8 cellular contexts compared by ENCODE assay signal in genomic region chr15:85379403-85380131, GRCh38. TPM values are rescaled to one million over a fixed set of nuclear protein-coding genes. Genes with fewer than 3 reads are reported as not detected.
A peak's percentile ranks its signal among the peaks of the same experiment; 100 is the strongest.
DNase-seq lines count a peak whose midpoint lies in the region; ATAC-seq and TF ChIP-seq lines count a peak whose summit lies in the region.

No MANE protein-coding gene starts in this region.

- peaks cover 27% of the 10 kb centered on the region for H4K20me1 ChIP-seq in PC-3 (ENCODE audit: low read length)

- peak overlapping the region; percentile 78 for H2AFZ ChIP-seq in PC-3 (ENCODE audit: low read length)

- TF ChIP-seq CTCF in PC-3 (conservative IDR thresholded peaks at IDR 0.05; ENCODE audit: low read depth, low read length): no peak

- DNase-seq in ELR (ENCODE audit: low read depth) (peak; percentile 56), PC-3 (peak; percentile 33), adipocyte (ENCODE audit: low read depth) (peak; percentile 56), left kidney (ENCODE audit: low read depth, low spot score) (peak; percentile 59)
- DNase-seq in stimulated activated CD8-positive, alpha-beta memory T cell treated with anti-CD3 and anti-CD28 coated beads, Interleukin-15, amount 100 ng/mL, for 48 hours (ENCODE audit: low read depth in 2 of 2): peak; percentile 19 to 23

- no peaks in the 10 kb centered on the region for H3K9me2 ChIP-seq in PC-3 (replicated peaks; ENCODE audit: low read length)

- peak overlapping the region; percentile 96 for H3K4me2 ChIP-seq in PC-3 (ENCODE audit: low read length)

- POLR2A ChIA-PET in PC-3 (lab: Charles Lee; ENCODE audit: unreplicated experiment): interaction anchor here (0.6 to 0.9 kb wide), 2 partner anchors 49 to 210 kb away, joined by 3 to 4 read pairs; no protein-coding TSS in a partner anchor

- peaks cover 38% of the 10 kb centered on the region for H3K79me2 ChIP-seq in PC-3 (ENCODE audit: low read length)

- H3K4me3 ChIP-seq in PC-3 (ENCODE audit: low read length) (peak overlapping the region; percentile 78), adipocyte (ENCODE audit: low read length) (peak overlapping the region; percentile 96)

- H3K4me1 ChIP-seq in PC-3 (ENCODE audit: insufficient read depth, low read length): peaks cover 24% of the 10 kb centered on the region
- H3K4me1 ChIP-seq in adipocyte (ENCODE audit: control insufficient read depth, insufficient read depth, low read length): peaks cover 19% of the 10 kb centered on the region

- no peaks in the 10 kb centered on the region for H3F3A ChIP-seq in PC-3 (ENCODE audit: low read length, unreplicated experiment)

- intact Hi-C loops in PC-3 (cut with micrococcal nuclease): loop anchor here (1.0 to 2.0 kb wide), 3 partner anchors 21 to 48 kb away; no protein-coding TSS in a partner anchor

- CTCF ChIA-PET in PC-3 (lab: Charles Lee): interaction anchor here (0.9 kb wide), 1 partner anchor 25 kb away, joined by 3 read pairs; no protein-coding TSS in a partner anchor

- peak; percentile 9; the same call in 1 of the 2 replicates for ATAC-seq in PC-3
- ATAC-seq in HG03442 (IDR thresholded peaks at IDR 0.05; ENCODE audit: unreplicated experiment): no peak
- ATAC-seq in HG02884 (IDR thresholded peaks at IDR 0.05; ENCODE audit: unreplicated experiment): no peak
- ATAC-seq in HG03457 (IDR thresholded peaks at IDR 0.05; ENCODE audit: unreplicated experiment): no peak

- TSS peak; percentile 88 for BruUV-seq in PC-3 (replicated peaks; lab: Mats Ljungman, UMichigan)

- H3K9ac ChIP-seq in PC-3 (ENCODE audit: low read length) (peak overlapping the region; percentile 70), adipocyte (ENCODE audit: low read length) (peak overlapping the region; percentile 85)

- H3K27ac ChIP-seq in PC-3 (ENCODE audit: low read length): peak overlapping the region; percentile 69

- H3K27me3 ChIP-seq in PC-3 (ENCODE audit: low read length) (no peaks in the 10 kb centered on the region), adipocyte (replicated peaks; ENCODE audit: control insufficient read depth, insufficient read depth, low read length) (no peaks in the 10 kb centered on the region)

- H3K9me3 ChIP-seq in PC-3 (ENCODE audit: low read length) (no peaks in the 10 kb centered on the region), adipocyte (ENCODE audit: control insufficient read depth, low read length) (no peaks in the 10 kb centered on the region)

- H3K36me3 ChIP-seq in PC-3 (ENCODE audit: low read depth, low read length) (no peaks in the 10 kb centered on the region), adipocyte (ENCODE audit: control insufficient read depth, insufficient read depth, low read length, severe bottlenecking) (no peaks in the 10 kb centered on the region)

RNA-seq across cellular contexts. Expression of gene AKAP13, which starts 0.8 kb away (rescaled TPM):
- total RNA-seq in PC-3 (2014; rRNA removed): 36.8 and 46.8 TPM in 2 replicates
